ENCODE assay signal across 8 cellular contexts in genomic region chr2:151238527-151239487, GRCh38. TPM values are rescaled to one million over a fixed set of nuclear protein-coding genes. Genes with fewer than 3 reads are reported as not detected.
DNase-seq lines count a peak whose midpoint lies in the region; ATAC-seq and TF ChIP-seq lines count a peak whose summit lies in the region.

No MANE protein-coding gene starts in this region.

- H3K4me2 ChIP-seq in PC-9: no peak overlapping the region

- DNase-seq in activated CD8-positive, alpha-beta memory T cell treated with anti-CD3 and anti-CD28 coated beads, Interleukin-2, amount 50 U/mL, for 48 hours: peak; percentile 57
- no peak for DNase-seq in activated CD8-positive, alpha-beta memory T cell treated with anti-CD3 and anti-CD28 coated beads, Interleukin-2, amount 50 U/mL, for 4 hours
- DNase-seq in GOT3 (lab: John Stamatoyannopoulos, UW): peak; percentile 4
- DNase-seq in PC-9: peak; percentile 43 to 59
- DNase-seq in anterior cingulate cortex (lab: John Stamatoyannopoulos, UW): peak in 36 of 58 donors; percentile 1 to 73 (median 16)
- DNase-seq in hepatic stellate cell (ENCODE audit: low spot score): peak; percentile 55
- DNase-seq in gastrocnemius medialis: peak; percentile 14 to 43

- no peak overlapping the region for H2AFZ ChIP-seq in PC-9

- no TSS peak for BruUV-seq in PC-9 (replicated peaks; lab: Mats Ljungman, UMichigan)

- intact Hi-C loops in PC-9 (cut with micrococcal nuclease; ENCODE audit: unreplicated experiment) (loop anchor here (1.0 to 10.0 kb wide), 6 partner anchors 184 to 1642 kb away; partner anchors contain the start of gene RND3), gastrocnemius medialis (cut with DNase I; ENCODE audit: low total_unique reads) (loop anchor here (2.0 to 10.0 kb wide), 2 partner anchors 754 to 1642 kb away; partner anchors contain the start of gene RND3)

- no peaks in the 10 kb centered on the region for H4K20me1 ChIP-seq in PC-9 (ENCODE audit: insufficient read depth)

- H3K4me3 ChIP-seq in PC-9 (no peak overlapping the region), gastrocnemius medialis (no peak overlapping the region)

- no peak for TF ChIP-seq POLR2A in gastrocnemius medialis (IDR thresholded peaks at IDR 0.05)

- H3K27ac ChIP-seq in PC-9 (no peak overlapping the region), gastrocnemius medialis (no peak overlapping the region)

- CTCF ChIA-PET in PC-9 (lab: Charles Lee): interaction anchor here (0.6 to 0.8 kb wide), 4 partner anchors 21 to 1652 kb away, joined by 3 to 8 read pairs (median 4); no protein-coding TSS in a partner anchor

- H3K36me3 ChIP-seq in PC-9 (ENCODE audit: low read depth) (no peaks in the 10 kb centered on the region), gastrocnemius medialis (no peaks in the 10 kb centered on the region)

- H3K4me1 ChIP-seq in PC-9 (replicated peaks; ENCODE audit: insufficient read depth) (0 out of 2 replicates have a peak, but pooled peaks cover 4% of the 10 kb centered on the region), gastrocnemius medialis (no peaks in the 10 kb centered on the region)

- H3K27me3 ChIP-seq in PC-9 (ENCODE audit: insufficient read depth, low read depth) (no peaks in the 10 kb centered on the region), gastrocnemius medialis (no peaks in the 10 kb centered on the region)

- no peaks in the 10 kb centered on the region for H3K79me2 ChIP-seq in PC-9 (ENCODE audit: low read depth)

- POLR2A ChIA-PET in PC-9 (lab: Charles Lee; ENCODE audit: unreplicated experiment): interaction anchor here (0.6 kb wide), 1 partner anchor 55 kb away, joined by 9 read pairs; no protein-coding TSS in a partner anchor

- peak; percentile 73 to 89 for ATAC-seq in gastrocnemius medialis

- in situ Hi-C loops in gastrocnemius medialis (cut with MboI; ENCODE audit: low sequenced_read_pairs in 4 of 4): loop anchor here in 3 of 4 donors (5.0 to 10.0 kb wide), 3 partner anchors 1642 to 1647 kb away; no protein-coding TSS in a partner anchor

- TF ChIP-seq CTCF in LNCAP (IDR thresholded peaks at IDR 0.05) (peak; percentile 73), PC-9 (conservative IDR thresholded peaks at IDR 0.05) (peak; percentile 89), gastrocnemius medialis (IDR thresholded peaks at IDR 0.05 in 4 of 5, conservative IDR thresholded peaks at IDR 0.05 in 1 of 5) (peak; percentile 56 to 88 (median 79))

- H3F3A ChIP-seq in PC-9 (ENCODE audit: insufficient read depth, low read depth): no peaks in the 10 kb centered on the region

- no peaks in the 10 kb centered on the region for H3K9me3 ChIP-seq in PC-9 (ENCODE audit: insufficient read depth, low read depth)
- H3K9me3 ChIP-seq in gastrocnemius medialis: no peaks in the 10 kb centered on the region

- H3K9me2 ChIP-seq in PC-9 (ENCODE audit: insufficient read depth): no peaks in the 10 kb centered on the region

RNA-seq across cellular contexts. Expression of gene RBM43, which starts 22.9 kb away (rescaled TPM):
- total RNA-seq in PC-9 (2021) (4.8 and 5.3 TPM in 2 replicates), gastrocnemius medialis (1 to 10 TPM in 1 of 4 donors, under 1 TPM in 3; 0.51 to 1.9 (median 0.92) TPM)

RNA-seq across cellular contexts. Expression of gene NMI, which starts 50.7 kb away (rescaled TPM):
- 24.6 and 32.7 TPM in 2 replicates for total RNA-seq in PC-9 (2021)
- 1 to 10 TPM in 2 of 4 donors, under 1 TPM in 2; 0.62 to 4.6 (median 1.4) TPM for total RNA-seq in gastrocnemius medialis
